Comparison of ENCODE assay signal across 26 cellular contexts in genomic region chr22:19968450-19968891, GRCh38. TPM values are rescaled to one million over a fixed set of nuclear protein-coding genes. Genes with fewer than 3 reads are reported as not detected.
A peak's percentile ranks its signal among the peaks of the same experiment; 100 is the strongest.
DNase-seq lines count a peak whose midpoint lies in the region; ATAC-seq, FAIRE-seq and TF ChIP-seq lines count a peak whose summit lies in the region.
"Had no signal": no experiment of that assay in that cellular context is flagged by ENCODE, and none has a peak within 500 bp of the region (broad histone marks: within the 10 kb centered on the region; RNA-seq: fewer than 3 reads in every experiment).

No MANE protein-coding gene starts in this region.

- H3K36me3 Mint-ChIP-seq in MCF 10A (ENCODE audit: insufficient read depth, unreplicated experiment) (peaks cover 14% of the 10 kb centered on the region), neural progenitor cell (peaks cover 4% of the 10 kb centered on the region)

- H3K27me3 Mint-ChIP-seq in MCF 10A (ENCODE audit: insufficient read depth, unreplicated experiment), result no peaks in the 10 kb centered on the region
- peaks cover 5% of the 10 kb centered on the region for H3K27me3 Mint-ChIP-seq in neural progenitor cell (ENCODE audit: insufficient read depth, low read depth)
- H3K27me3 Mint-ChIP-seq: CD8-positive, alpha-beta memory T cell had no signal

- no peaks in the 10 kb centered on the region for H3K4me1 Mint-ChIP-seq in MCF 10A (ENCODE audit: insufficient read depth, unreplicated experiment)
- peaks cover 25% of the 10 kb centered on the region for H3K4me1 Mint-ChIP-seq in neural progenitor cell

- H3K4me3 Mint-ChIP-seq in MCF 10A (ENCODE audit: unreplicated experiment), result no peak overlapping the region
- H3K4me3 Mint-ChIP-seq in neural progenitor cell, result no peak overlapping the region
- H3K4me3 Mint-ChIP-seq: CD14-positive monocyte; CD8-positive, alpha-beta memory T cell had no signal

- CTCF ChIA-PET in mammary epithelial cell (lab: Charles Lee; ENCODE audit: low non-redundant PET) (no interaction called here), MCF 10A (lab: Yijun Ruan, JAX) (interaction anchor here (1.1 kb wide), 1 partner anchor 20 kb away, joined by 5 read pairs; no protein-coding TSS in a partner anchor)

- DNase-seq in mammary epithelial cell (no peak), MCF 10A (ENCODE audit: unreplicated experiment) (no peak), kidney (peak; percentile 72), neural progenitor cell (ENCODE audit: low spot score) (no peak), GM10266 (ENCODE audit: extremely low spot score) (no peak)
- no peak for DNase-seq in activated CD8-positive, alpha-beta memory T cell treated with anti-CD3 and anti-CD28 coated beads, Interleukin-2, amount 50 U/mL, for 48 hours
- DNase-seq: 8988T; ACHN; BE2C; CD8-positive, alpha-beta memory T cell; DMS 273 treated with DMSO at 0.1 percent for 48 hours; DMS79; GF-D8; MG63; NCI-H1105 treated with DMSO at 0.1 percent for 48 hours; NCI-H146; NCI-H2029; NCI-H2227 treated with DMSO at 0.1 percent for 48 hours; NCI-H69; SIG-M5 had no signal

- ATAC-seq in GM19455 (IDR thresholded peaks at IDR 0.05; ENCODE audit: unreplicated experiment), result no peak
- ATAC-seq: Panc1 had no signal

- H3K36me3 ChIP-seq in mammary epithelial cell (ENCODE audit: insufficient read depth, low read length), result peaks cover 12% of the 10 kb centered on the region
- peaks cover 2 to 14% of the 10 kb centered on the region in 2 donors for H3K36me3 ChIP-seq in kidney (ENCODE audit: control insufficient read depth in 1 of 2, insufficient read depth in 2 of 2, low read length in 2 of 2)
- no peaks in the 10 kb centered on the region for H3K36me3 ChIP-seq in neural progenitor cell

- H3K9ac ChIP-seq in mammary epithelial cell (ENCODE audit: insufficient read depth, low read length), result no peak overlapping the region
- H3K9ac ChIP-seq in kidney (ENCODE audit: low read length in 2 of 2), result no peak overlapping the region
- H3K9ac ChIP-seq in neural progenitor cell, result no peak overlapping the region

- H3K27ac ChIP-seq in mammary epithelial cell (ENCODE audit: insufficient read depth, low read depth, low read length) (no peak overlapping the region), kidney (ENCODE audit: low read depth in 2 of 2, low read length in 2 of 2) (no peak overlapping the region), neural progenitor cell (no peak overlapping the region)
- H3K27ac ChIP-seq: HL-60, SK-N-MC had no signal

- H3K9me3 Mint-ChIP-seq in MCF 10A (ENCODE audit: unreplicated experiment) (no peaks in the 10 kb centered on the region), neural progenitor cell (no peaks in the 10 kb centered on the region)
- H3K9me3 Mint-ChIP-seq: CD14-positive monocyte; CD8-positive, alpha-beta memory T cell had no signal

- H2AFZ ChIP-seq in mammary epithelial cell (ENCODE audit: low read depth, low read length) (no peak overlapping the region), neural progenitor cell (replicated peaks) (no peak overlapping the region)

- H4K20me1 ChIP-seq in mammary epithelial cell (ENCODE audit: insufficient read depth, low read length) (no peaks in the 10 kb centered on the region), neural progenitor cell (ENCODE audit: low read depth) (peaks cover 10% of the 10 kb centered on the region)

- H3K27ac Mint-ChIP-seq in MCF 10A (ENCODE audit: low read depth, unreplicated experiment) (no peak overlapping the region), neural progenitor cell (peak overlapping the region; percentile 85)
- H3K27ac Mint-ChIP-seq: CD8-positive, alpha-beta memory T cell had no signal

- intact Hi-C loops in mammary epithelial cell (cut with micrococcal nuclease) (no loop called here), MCF 10A (cut with micrococcal nuclease) (no loop called here), kidney (cut with DNase I) (no loop called here)

- H3K4me1 ChIP-seq in mammary epithelial cell (ENCODE audit: insufficient read depth, low read length) (peaks cover 16% of the 10 kb centered on the region), kidney (ENCODE audit: control insufficient read depth in 1 of 2, insufficient read depth in 1 of 2, low read depth in 1 of 2, low read length in 2 of 2) (peaks cover 0 to 24% of the 10 kb centered on the region in 2 donors), neural progenitor cell (no peaks in the 10 kb centered on the region)

- TSS peak; percentile 52 for BruUV-seq in mammary epithelial cell (replicated peaks; lab: Mats Ljungman, UMichigan)
- no TSS peak for BruUV-seq in MCF 10A (replicated peaks; lab: Mats Ljungman, UMichigan)

- in situ Hi-C loops in mammary epithelial cell (cut with MboI; ENCODE audit: low sequenced_read_pairs in 2 of 2), result no loop called here

- dilution Hi-C loops in mammary epithelial cell (cut with HindIII; ENCODE audit: low sequenced_read_pairs), result no loop called here

- no peak for FAIRE-seq in kidney (lab: Jason Lieb, UNC)
- FAIRE-seq: GM12892 had no signal

- no peak overlapping the region for H3K4me3 ChIP-seq in mammary epithelial cell (replicated peaks in 1 of 3; ENCODE audit: insufficient read depth in 1 of 3, low read depth in 2 of 3, low read length in 3 of 3)
- no peak overlapping the region for H3K4me3 ChIP-seq in kidney (ENCODE audit: low read length in 2 of 2)
- H3K4me3 ChIP-seq in neural progenitor cell, result no peak overlapping the region
- H3K4me3 ChIP-seq: MG63, SK-N-MC had no signal

- peaks cover 16% of the 10 kb centered on the region for H3K79me2 ChIP-seq in mammary epithelial cell (ENCODE audit: insufficient read depth, low read length)
- no peaks in the 10 kb centered on the region for H3K79me2 ChIP-seq in neural progenitor cell (ENCODE audit: low read depth)

- H3K9me3 ChIP-seq in mammary epithelial cell (replicated peaks; ENCODE audit: insufficient read depth, low read length) (no peaks in the 10 kb centered on the region), kidney (ENCODE audit: control insufficient read depth in 1 of 2, low read length in 2 of 2) (no peaks in the 10 kb centered on the region), neural progenitor cell (ENCODE audit: low read depth) (no peaks in the 10 kb centered on the region)
- H3K9me3 ChIP-seq: BE2C, MG63 had no signal

- 79% methylated on average over 13 of the region's 18 CpGs for WGBS in mammary epithelial cell (ENCODE audit: low coverage, missing lambda C conversion rate)

- peaks cover 14% of the 10 kb centered on the region for H3F3A ChIP-seq in neural progenitor cell (ENCODE audit: low read depth)

- H3K27me3 ChIP-seq in mammary epithelial cell (ENCODE audit: insufficient read depth, low read length) (no peaks in the 10 kb centered on the region), neural progenitor cell (no peaks in the 10 kb centered on the region)
- H3K27me3 ChIP-seq: BE2C, MG63 had no signal

- TF ChIP-seq CTCF in mammary epithelial cell (conservative IDR thresholded peaks at IDR 0.05 in 1 of 2, IDR thresholded peaks at IDR 0.05 in 1 of 2; ENCODE audit: extremely low read depth in 1 of 2, insufficient read depth in 1 of 2, low read depth in 1 of 2, low read length in 2 of 2), result no peak
- TF ChIP-seq CTCF in MCF 10A (IDR thresholded peaks at IDR 0.05; ENCODE audit: unreplicated experiment), result no peak
- no peak for TF ChIP-seq CTCF in kidney (IDR thresholded peaks at IDR 0.05; ENCODE audit: borderline replicate concordance, extremely low read depth, insufficient read depth)
- no peak for TF ChIP-seq CTCF in neural progenitor cell (IDR thresholded peaks at IDR 0.05)
- TF ChIP-seq CTCF in GM10266 (IDR thresholded peaks at IDR 0.05; ENCODE audit: control insufficient read depth, insufficient read depth, low read depth, missing control alignments), result no peak

- POLR2A ChIA-PET in MCF 10A (lab: Yijun Ruan, JAX), result interaction anchor here (1.3 kb wide), 1 partner anchor 9 kb away, joined by 3 read pairs; no protein-coding TSS in a partner anchor

- H3K4me2 ChIP-seq in mammary epithelial cell (ENCODE audit: insufficient read depth, low read depth, low read length) (no peak overlapping the region), neural progenitor cell (no peak overlapping the region)

RNA-seq across cellular contexts. Expression of gene TXNRD2, which starts 26.9 kb away (rescaled TPM):
- total RNA-seq in mammary epithelial cell, result 10 to 100 TPM; 13.2 to 22.1 TPM
- polyA plus RNA-seq in mammary epithelial cell, result 21.2 TPM
- 13.9 TPM for polyA minus RNA-seq in mammary epithelial cell
- 28.7 and 39.9 TPM in 2 replicates for total RNA-seq in MCF 10A (2022)
- 28.6 TPM for total RNA-seq in kidney
- polyA plus RNA-seq in kidney (ENCODE audit: insufficient read depth, low read depth, low replicate concordance), result 50.6 TPM
- 0.19 and 3.1 TPM in 2 replicates for total RNA-seq in neural progenitor cell (ENCODE audit: low replicate concordance)

RNA-seq across cellular contexts. Expression of gene COMT, which starts 26.9 kb away (rescaled TPM):
- 100 to 1,000 TPM; 180 to 193 TPM for total RNA-seq in mammary epithelial cell
- 362 TPM for polyA plus RNA-seq in mammary epithelial cell
- polyA minus RNA-seq in mammary epithelial cell, result 84.3 TPM
- total RNA-seq in MCF 10A (2022), result 196 and 208 TPM in 2 replicates
- 118 TPM for total RNA-seq in kidney
- polyA plus RNA-seq in kidney (ENCODE audit: insufficient read depth, low read depth, low replicate concordance), result 244 TPM
- total RNA-seq in neural progenitor cell (ENCODE audit: low replicate concordance), result 1.1 and 1.3 TPM in 2 replicates

RNA-seq across cellular contexts. Expression of gene ARVCF, which starts 48.2 kb away (rescaled TPM):
- total RNA-seq in mammary epithelial cell (10 to 100 TPM; 16.4 to 34.3 TPM), MCF 10A (2022) (7.5 and 11.8 TPM in 2 replicates), kidney (21.9 TPM), neural progenitor cell (ENCODE audit: low replicate concordance) (35.4 and 159 TPM in 2 replicates)
- polyA plus RNA-seq in mammary epithelial cell (6.0 TPM), kidney (ENCODE audit: insufficient read depth, low read depth, low replicate concordance) (16.0 TPM)
- polyA minus RNA-seq in mammary epithelial cell, result 2.3 TPM

RNA-seq across cellular contexts. Expression of gene TANGO2, which starts 52.4 kb away (rescaled TPM):
- total RNA-seq in mammary epithelial cell (10 to 100 TPM; 22.5 to 45.7 TPM), MCF 10A (2022) (13.9 and 16.0 TPM in 2 replicates), kidney (27.7 TPM), neural progenitor cell (ENCODE audit: low replicate concordance) (9.1 and 10.0 TPM in 2 replicates)
- polyA plus RNA-seq in mammary epithelial cell (39.1 TPM), kidney (ENCODE audit: insufficient read depth, low read depth, low replicate concordance) (37.3 TPM)
- polyA minus RNA-seq in mammary epithelial cell, result 47.0 TPM

Comparison
In these comparisons a context has a peak if more than half of its experiments do, and no peak if none do; other contexts are left out.
1. RNA of gene COMT, which starts 26.9 kb away (total RNA-seq): 196 to 208 TPM in MCF 10A, 180 to 193 TPM in mammary epithelial cell and 118 TPM in kidney (single experiment); 1.1 to 1.3 TPM in neural progenitor cell; every median in the first group is over 10 times any median in the second.